ENCODE assay signal across 16 cellular contexts in the genomic region with DNA sequence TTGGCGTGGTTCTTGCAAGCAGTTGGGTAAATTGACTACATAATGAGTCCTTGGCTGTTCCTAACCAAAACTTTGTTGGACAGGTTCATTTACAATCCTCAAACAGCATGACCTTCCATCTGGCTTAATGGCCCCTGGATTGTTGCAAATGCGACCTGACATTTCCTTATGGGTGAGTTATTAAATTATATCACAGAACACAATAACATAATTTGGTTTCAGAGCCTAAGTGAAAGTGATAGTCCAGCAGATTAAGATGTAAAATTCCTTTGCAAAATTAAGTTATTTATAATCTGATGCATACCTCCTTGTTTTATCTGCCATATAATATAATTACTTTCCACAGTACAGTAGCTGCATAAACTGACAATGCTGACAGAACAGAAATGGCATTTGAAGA.
DNase-seq lines count a peak whose midpoint lies in the region; ATAC-seq and TF ChIP-seq lines count a peak whose summit lies in the region.
"Had no signal": no experiment of that assay in that cellular context is flagged by ENCODE, and none has a peak within 500 bp of the region (broad histone marks: within the 10 kb centered on the region; RNA-seq: fewer than 3 reads in every experiment).

No MANE protein-coding gene starts in this region.

- TF ChIP-seq CTCF in SK-N-SH (IDR thresholded peaks at IDR 0.05) (no peak), glutamatergic neuron (IDR thresholded peaks at IDR 0.05; ENCODE audit: partially characterized antibody, unreplicated experiment) (no peak), mucosa of descending colon (IDR thresholded peaks at IDR 0.05) (no peak), heart right ventricle (IDR thresholded peaks at IDR 0.05) (no peak)

- H3F3A ChIP-seq in SK-N-SH (replicated peaks; ENCODE audit: insufficient read depth) = no peaks in the 10 kb centered on the region

- H3K4me1 Mint-ChIP-seq in glutamatergic neuron (ENCODE audit: low read depth, unreplicated experiment) = no peaks in the 10 kb centered on the region
- H3K4me1 Mint-ChIP-seq: CD4-positive, CD25-positive, alpha-beta regulatory T cell had no signal

- no peaks in the 10 kb centered on the region for H3K9me3 ChIP-seq in SK-N-SH
- no peaks in the 10 kb centered on the region for H3K9me3 ChIP-seq in mucosa of descending colon
- no peaks in the 10 kb centered on the region for H3K9me3 ChIP-seq in heart right ventricle
- H3K9me3 ChIP-seq: BLaER1, Caco-2, HAP-1 had no signal

- no peak overlapping the region for H3K9ac ChIP-seq in SK-N-SH
- H3K9ac ChIP-seq: BLaER1 had no signal

- POLR2A ChIA-PET in SK-N-SH (lab: Yijun Ruan, JAX) = no interaction called here

- no peak for TF ChIP-seq EP300 in SK-N-SH (IDR thresholded peaks at IDR 0.05; ENCODE audit: borderline replicate concordance in 1 of 2, low read depth in 1 of 2, low read length in 1 of 2)

- no peak overlapping the region for H2AFZ ChIP-seq in SK-N-SH (ENCODE audit: low read depth)

- DNase-seq in SK-N-SH (peak; percentile 6), glutamatergic neuron (no peak), mucosa of descending colon (peak in 1 of 3 donors; percentile 13), middle frontal gyrus (ENCODE audit: extremely low spot score, low spot score) (no peak), heart right ventricle (no peak)
- DNase-seq in activated effector memory CD4-positive, alpha-beta T cell treated with anti-CD3 and anti-CD28 coated beads, Interleukin-2, amount 50 U/mL, for 16 hours = no peak
- DNase-seq: Caco-2; CD4-positive, CD25-positive, alpha-beta regulatory T cell; CD8-positive, alpha-beta T cell; DMS153; DND-41; GOT3; HFFc6 had no signal

- H3K36me3 Mint-ChIP-seq in glutamatergic neuron (ENCODE audit: unreplicated experiment) = no peaks in the 10 kb centered on the region
- H3K36me3 Mint-ChIP-seq: CD4-positive, CD25-positive, alpha-beta regulatory T cell; CD8-positive, alpha-beta T cell had no signal

- ATAC-seq in mucosa of descending colon (peak; percentile 55), heart right ventricle (no peak)
- ATAC-seq: CD8-positive, alpha-beta T cell had no signal

- H3K4me3 ChIP-seq in SK-N-SH (ENCODE audit: low read depth in 2 of 2, low read length in 1 of 2) (no peak overlapping the region), mucosa of descending colon (no peak overlapping the region), heart right ventricle (no peak overlapping the region)
- H3K4me3 ChIP-seq: BLaER1, HAP-1 had no signal

- H3K9me2 ChIP-seq in SK-N-SH = no peaks in the 10 kb centered on the region

- TF ChIP-seq RAD21 in SK-N-SH (IDR thresholded peaks at IDR 0.05; ENCODE audit: low read length) = no peak

- H3K36me3 ChIP-seq in SK-N-SH (replicated peaks in 1 of 2; ENCODE audit: control insufficient read depth in 1 of 2, insufficient read depth in 2 of 2, low read length in 1 of 2) (no peaks in the 10 kb centered on the region), mucosa of descending colon (ENCODE audit: low read depth) (no peaks in the 10 kb centered on the region), heart right ventricle (no peaks in the 10 kb centered on the region)
- H3K36me3 ChIP-seq: BLaER1, HAP-1 had no signal

- no peaks in the 10 kb centered on the region for H3K9me3 Mint-ChIP-seq in glutamatergic neuron (ENCODE audit: unreplicated experiment)

- H3K4me2 ChIP-seq in SK-N-SH = no peak overlapping the region
- H3K4me2 ChIP-seq: BLaER1 had no signal

- no peaks in the 10 kb centered on the region for H3K79me2 ChIP-seq in SK-N-SH (ENCODE audit: insufficient read depth)

- H3K27me3 Mint-ChIP-seq in glutamatergic neuron (ENCODE audit: unreplicated experiment) = no peaks in the 10 kb centered on the region
- H3K27me3 Mint-ChIP-seq: CD4-positive, CD25-positive, alpha-beta regulatory T cell had no signal

- peak overlapping the region; percentile 11 for H3K27ac Mint-ChIP-seq in glutamatergic neuron (ENCODE audit: unreplicated experiment)
- H3K27ac Mint-ChIP-seq: CD4-positive, CD25-positive, alpha-beta regulatory T cell; CD8-positive, alpha-beta T cell; HFFc6 had no signal

- H3K4me1 ChIP-seq in SK-N-SH (ENCODE audit: control insufficient read depth in 1 of 2, insufficient read depth in 2 of 2, low read depth in 1 of 2, low read length in 1 of 2) (no peaks in the 10 kb centered on the region; a peak in 1 of 4 replicates), mucosa of descending colon (ENCODE audit: low read depth) (no peaks in the 10 kb centered on the region), heart right ventricle (no peaks in the 10 kb centered on the region)
- H3K4me1 ChIP-seq: BLaER1, Caco-2, HAP-1 had no signal

- H3K4me3 Mint-ChIP-seq in glutamatergic neuron (ENCODE audit: unreplicated experiment) = no peak overlapping the region
- H3K4me3 Mint-ChIP-seq: CD4-positive, CD25-positive, alpha-beta regulatory T cell; CD8-positive, alpha-beta T cell; HFFc6 had no signal

- H4K20me1 ChIP-seq in SK-N-SH (ENCODE audit: insufficient read depth) = no peaks in the 10 kb centered on the region
- H4K20me1 ChIP-seq: BLaER1 had no signal

- no peaks in the 10 kb centered on the region for H3K27me3 ChIP-seq in SK-N-SH (ENCODE audit: insufficient read depth)
- no peaks in the 10 kb centered on the region for H3K27me3 ChIP-seq in heart right ventricle
- H3K27me3 ChIP-seq: BLaER1 had no signal

- WGBS in SK-N-SH (ENCODE audit: low lambda C conversion rate) = 5% methylated on average over 2 of the region's 2 CpGs
- WGBS in heart right ventricle, 2 donors = 72 to 81% methylated on average over 2 of the region's 2 CpGs

- CTCF ChIA-PET in SK-N-SH (lab: Yijun Ruan, JAX) = no interaction called here

- intact Hi-C loops in mucosa of descending colon (cut with DNase I, micrococcal nuclease) (no loop called here), heart right ventricle (cut with DNase I) (no loop called here)

- no peak overlapping the region for H3K27ac ChIP-seq in SK-N-SH (ENCODE audit: low read depth in 2 of 2, low read length in 1 of 2)
- H3K27ac ChIP-seq in heart right ventricle = no peak overlapping the region
- H3K27ac ChIP-seq: BLaER1, C4-2B had no signal

TF ChIP-seq in SK-N-SH, 30 proteins besides CTCF, POLR2A, EP300 and RAD21:
- TF ChIP-seq SMC3 (IDR thresholded peaks at IDR 0.05; ENCODE audit: low read depth, low read length) = no peak
- TF ChIP-seq RCOR1 (IDR thresholded peaks at IDR 0.05; ENCODE audit: low read length) = peak; percentile 87
- TF ChIP-seq, protein P1, sequence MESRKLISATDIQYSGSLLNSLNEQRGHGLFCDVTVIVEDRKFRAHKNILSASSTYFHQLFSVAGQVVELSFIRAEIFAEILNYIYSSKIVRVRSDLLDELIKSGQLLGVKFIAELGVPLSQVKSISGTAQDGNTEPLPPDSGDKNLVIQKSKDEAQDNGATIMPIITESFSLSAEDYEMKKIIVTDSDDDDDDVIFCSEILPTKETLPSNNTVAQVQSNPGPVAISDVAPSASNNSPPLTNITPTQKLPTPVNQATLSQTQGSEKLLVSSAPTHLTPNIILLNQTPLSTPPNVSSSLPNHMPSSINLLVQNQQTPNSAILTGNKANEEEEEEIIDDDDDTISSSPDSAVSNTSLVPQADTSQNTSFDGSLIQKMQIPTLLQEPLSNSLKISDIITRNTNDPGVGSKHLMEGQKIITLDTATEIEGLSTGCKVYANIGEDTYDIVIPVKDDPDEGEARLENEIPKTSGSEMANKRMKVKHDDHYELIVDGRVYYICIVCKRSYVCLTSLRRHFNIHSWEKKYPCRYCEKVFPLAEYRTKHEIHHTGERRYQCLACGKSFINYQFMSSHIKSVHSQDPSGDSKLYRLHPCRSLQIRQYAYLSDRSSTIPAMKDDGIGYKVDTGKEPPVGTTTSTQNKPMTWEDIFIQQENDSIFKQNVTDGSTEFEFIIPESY (IDR thresholded peaks at IDR 0.05; ENCODE audit: borderline replicate concordance, low read depth) = no peak
- TF ChIP-seq, protein P2, sequence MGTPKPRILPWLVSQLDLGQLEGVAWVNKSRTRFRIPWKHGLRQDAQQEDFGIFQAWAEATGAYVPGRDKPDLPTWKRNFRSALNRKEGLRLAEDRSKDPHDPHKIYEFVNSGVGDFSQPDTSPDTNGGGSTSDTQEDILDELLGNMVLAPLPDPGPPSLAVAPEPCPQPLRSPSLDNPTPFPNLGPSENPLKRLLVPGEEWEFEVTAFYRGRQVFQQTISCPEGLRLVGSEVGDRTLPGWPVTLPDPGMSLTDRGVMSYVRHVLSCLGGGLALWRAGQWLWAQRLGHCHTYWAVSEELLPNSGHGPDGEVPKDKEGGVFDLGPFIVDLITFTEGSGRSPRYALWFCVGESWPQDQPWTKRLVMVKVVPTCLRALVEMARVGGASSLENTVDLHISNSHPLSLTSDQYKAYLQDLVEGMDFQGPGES (IDR thresholded peaks at IDR 0.05; ENCODE audit: low read depth, low read length) = no peak
- no peak for TF ChIP-seq FOXJ3 (CRISPR knock-in tag; IDR thresholded peaks at IDR 0.05)
- TF ChIP-seq TEAD4 (IDR thresholded peaks at IDR 0.05; ENCODE audit: borderline replicate concordance, insufficient read depth) = peak; percentile 43; the same call in 1 of the 2 replicates
- TF ChIP-seq, protein P3, sequence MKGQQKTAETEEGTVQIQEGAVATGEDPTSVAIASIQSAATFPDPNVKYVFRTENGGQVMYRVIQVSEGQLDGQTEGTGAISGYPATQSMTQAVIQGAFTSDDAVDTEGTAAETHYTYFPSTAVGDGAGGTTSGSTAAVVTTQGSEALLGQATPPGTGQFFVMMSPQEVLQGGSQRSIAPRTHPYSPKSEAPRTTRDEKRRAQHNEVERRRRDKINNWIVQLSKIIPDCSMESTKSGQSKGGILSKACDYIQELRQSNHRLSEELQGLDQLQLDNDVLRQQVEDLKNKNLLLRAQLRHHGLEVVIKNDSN (IDR thresholded peaks at IDR 0.05; ENCODE audit: borderline replicate concordance, low read depth) = no peak
- TF ChIP-seq FOSL2 (IDR thresholded peaks at IDR 0.05; ENCODE audit: borderline replicate concordance, low read depth) = no peak
- no peak for TF ChIP-seq GATA2 (CRISPR knock-in tag; IDR thresholded peaks at IDR 0.05)
